8 cellular contexts compared by ENCODE assay signal in the genomic region with DNA sequence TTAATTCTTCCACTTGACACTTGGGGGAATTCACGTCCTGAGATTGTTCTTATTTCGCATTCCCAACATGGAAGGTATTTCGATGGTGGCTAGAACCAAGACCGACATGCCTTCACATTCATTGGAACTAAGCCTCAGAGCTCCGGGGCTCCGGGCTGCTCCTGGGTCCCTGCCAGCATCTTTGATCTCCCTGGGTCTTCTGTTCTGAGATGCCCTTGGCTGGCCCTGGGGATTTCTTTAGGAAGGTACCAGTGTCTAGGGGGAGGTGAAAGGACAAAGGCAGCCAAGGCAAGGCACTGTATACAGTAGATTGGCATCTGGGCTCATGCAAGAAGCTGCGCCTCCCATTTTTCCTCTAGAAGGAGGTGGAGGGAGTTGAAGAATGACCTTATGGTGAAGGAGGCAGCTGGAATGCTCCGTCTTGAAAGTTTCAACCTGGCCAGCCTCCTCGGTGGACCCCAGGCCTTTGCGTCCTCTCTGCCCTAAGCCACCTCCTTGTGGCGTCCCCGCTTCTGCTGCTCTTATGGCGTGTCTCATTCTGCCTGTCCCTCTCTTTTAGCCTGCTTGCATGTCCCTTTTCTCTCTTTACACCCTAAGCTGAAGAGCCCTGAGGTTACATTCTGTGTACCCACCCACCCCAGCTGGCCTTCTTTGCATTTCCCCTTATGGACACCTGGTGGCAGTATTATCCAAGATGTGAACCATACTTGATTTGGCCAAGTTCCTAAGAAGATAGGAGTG.
DNase-seq lines count a peak whose midpoint lies in the region; ATAC-seq and TF ChIP-seq lines count a peak whose summit lies in the region.

No MANE protein-coding gene starts in this region.

- H3K4me3 ChIP-seq in AG04450 (ENCODE audit: low read depth, low read length) (no peak overlapping the region), fibroblast of the aortic adventitia (ENCODE audit: low read depth, low read length) (no peak overlapping the region), parathyroid adenoma (ENCODE audit: low read depth, low read length) (no peak overlapping the region)

- ATAC-seq in GM18858 (IDR thresholded peaks at IDR 0.05; ENCODE audit: unreplicated experiment) = no peak

- CTCF ChIA-PET in AG04450 (lab: Charles Lee) = interaction anchor here (0.6 to 1.1 kb wide), 3 partner anchors 199 to 1052 kb away, joined by 3 to 7 read pairs (median 4); partner anchors contain the start of gene ZNF638

- H2AFZ ChIP-seq in parathyroid adenoma = no peak overlapping the region

- TF ChIP-seq CTCF in AG04450 (IDR thresholded peaks at IDR 0.05; ENCODE audit: low read depth, low read length) (peak; percentile 59), fibroblast of the aortic adventitia (IDR thresholded peaks at IDR 0.05; ENCODE audit: insufficient read depth, low read length) (peak; percentile 69), parathyroid adenoma (IDR thresholded peaks at IDR 0.05) (peak; percentile 52)

- H3K4me1 ChIP-seq in parathyroid adenoma = no peaks in the 10 kb centered on the region

- H3K27ac ChIP-seq in AG04450 (ENCODE audit: low read depth, low read length) = no peak overlapping the region
- no peak overlapping the region for H3K27ac ChIP-seq in parathyroid adenoma

- in situ Hi-C loops in G401 (cut with HindIII; ENCODE audit: low sequenced_read_pairs) = no loop called here

- no peaks in the 10 kb centered on the region; the same call in 1 of the 2 replicates for H3K9me3 ChIP-seq in AG04450 (ENCODE audit: control insufficient read depth, insufficient read depth, low read length)
- H3K9me3 ChIP-seq in parathyroid adenoma (ENCODE audit: control insufficient read depth, low read length) = no peaks in the 10 kb centered on the region

- POLR2A ChIA-PET in AG04450 (lab: Yijun Ruan, JAX) = no interaction called here

- H3K27me3 ChIP-seq in AG04450 (ENCODE audit: control insufficient read depth, insufficient read depth, low read length) = peaks cover 30% of the 10 kb centered on the region
- H3K27me3 ChIP-seq in parathyroid adenoma (ENCODE audit: control insufficient read depth, insufficient read depth, low read length) = no peaks in the 10 kb centered on the region

- no peaks in the 10 kb centered on the region for H3K79me2 ChIP-seq in parathyroid adenoma

- DNase-seq in AG04450 (ENCODE audit: low read depth, low spot score) (no peak), G401 (ENCODE audit: low spot score) (peak; percentile 49), LoVo (ENCODE audit: low spot score) (peak; percentile 40), SW480 (ENCODE audit: low spot score) (peak; percentile 47), fibroblast of the aortic adventitia (ENCODE audit: low read depth) (peak; percentile 54), DMS153 treated with DMSO at 0.1 percent for 48 hours (lab: John Stamatoyannopoulos, UW; ENCODE audit: unreplicated experiment) (no peak)

- no peak overlapping the region for H3K9ac ChIP-seq in parathyroid adenoma

- H3K36me3 ChIP-seq in parathyroid adenoma (ENCODE audit: control insufficient read depth, insufficient read depth, low read length) = no peaks in the 10 kb centered on the region

- H3K4me2 ChIP-seq in parathyroid adenoma (ENCODE audit: low read length) = no peak overlapping the region

Comparison
In these comparisons a context has a peak if more than half of its experiments do, and no peak if none do; other contexts are left out.
1. DNase-seq: peak in G401 (single experiment), LoVo (single experiment), SW480 (single experiment) and fibroblast of the aortic adventitia (single experiment); none in AG04450 (single experiment) and DMS153 treated with DMSO at 0.1 percent for 48 hours (single experiment).
2. Peak in every context shown above with its lines, with median percentiles within 50 percentile points of each other: CTCF ChIP-seq.